15 cellular contexts compared by ENCODE assay signal in genomic region chr10:74255800-74256422, GRCh38.
DNase-seq lines count a peak whose midpoint lies in the region; ATAC-seq and TF ChIP-seq lines count a peak whose summit lies in the region.
"Had no signal": no experiment of that assay in that cellular context is flagged by ENCODE, and none has a peak within 500 bp of the region (broad histone marks: within the 10 kb centered on the region; RNA-seq: fewer than 3 reads in every experiment).

No MANE protein-coding gene starts in this region.

- H3K4me3 ChIP-seq in HAP-1 (no peak overlapping the region), epithelial cell of esophagus (ENCODE audit: low read length) (no peak overlapping the region)
- H3K4me3 ChIP-seq: spleen, tibial nerve had no signal

- peaks cover 11% of the 10 kb centered on the region for H3K36me3 Mint-ChIP-seq in stimulated activated effector memory CD8-positive, alpha-beta T cell treated with anti-CD3 and anti-CD28 coated beads, Interleukin-12 subunit alpha, Interleukin-12 subunit beta, amount 100 ng/mL, for 72 hours

- TF ChIP-seq CTCF in epithelial cell of esophagus (IDR thresholded peaks at IDR 0.05; ENCODE audit: insufficient read depth, low read depth, low read length, missing control alignments): no peak

- peak; percentile 57 to 89 for DNase-seq in HAP-1 (ENCODE audit: low spot score in 2 of 2)
- peak; percentile 28 for DNase-seq in NOMO-1 treated with dmso at 0.1 percent for 144 hours (lab: John Stamatoyannopoulos, UW; ENCODE audit: unreplicated experiment)
- DNase-seq in epithelial cell of esophagus (ENCODE audit: low read depth): peak; percentile 30
- DNase-seq in stimulated activated effector memory CD8-positive, alpha-beta T cell treated with anti-CD3 and anti-CD28 coated beads, Interleukin-12 subunit alpha, Interleukin-12 subunit beta, amount 100 ng/mL, for 72 hours (ENCODE audit: low spot score in 2 of 2): no peak
- DNase-seq in DMS79 (lab: John Stamatoyannopoulos, UW): no peak
- DNase-seq in posterior cingulate gyrus: no peak
- DNase-seq: aorta; effector CD4-positive, alpha-beta T cell; NCI-H1105; NCI-H510A treated with DMSO at 0.1 percent for 48 hours; nucleus accumbens; spleen had no signal

- intact Hi-C loops in posterior cingulate gyrus (cut with DNase I): no loop called here

- no peaks in the 10 kb centered on the region for H3K36me3 ChIP-seq in HAP-1 (replicated peaks)
- H3K36me3 ChIP-seq: spleen, tibial nerve had no signal

- in situ Hi-C loops in HAP-1 (cut with MboI; ENCODE audit: low sequenced_read_pairs): no loop called here

- no peak overlapping the region for H3K4me3 Mint-ChIP-seq in stimulated activated effector memory CD8-positive, alpha-beta T cell treated with anti-CD3 and anti-CD28 coated beads, Interleukin-12 subunit alpha, Interleukin-12 subunit beta, amount 100 ng/mL, for 72 hours

- no peaks in the 10 kb centered on the region for H3K4me1 Mint-ChIP-seq in stimulated activated effector memory CD8-positive, alpha-beta T cell treated with anti-CD3 and anti-CD28 coated beads, Interleukin-12 subunit alpha, Interleukin-12 subunit beta, amount 100 ng/mL, for 72 hours

- H3K27ac Mint-ChIP-seq in stimulated activated effector memory CD8-positive, alpha-beta T cell treated with anti-CD3 and anti-CD28 coated beads, Interleukin-12 subunit alpha, Interleukin-12 subunit beta, amount 100 ng/mL, for 72 hours: no peak overlapping the region

- H3K27me3 ChIP-seq in HAP-1 (ENCODE audit: low read depth): no peaks in the 10 kb centered on the region
- H3K27me3 ChIP-seq: spleen, tibial nerve had no signal

- no peaks in the 10 kb centered on the region for H3K9me3 ChIP-seq in HAP-1
- H3K9me3 ChIP-seq: spleen, tibial nerve had no signal

- peaks cover 20% of the 10 kb centered on the region for H3K4me1 ChIP-seq in HAP-1

- peak; percentile 37 for ATAC-seq in stimulated activated effector memory CD8-positive, alpha-beta T cell treated with anti-CD3 and anti-CD28 coated beads, Interleukin-12 subunit alpha, Interleukin-12 subunit beta, amount 100 ng/mL, for 72 hours
- ATAC-seq in HG03025 (IDR thresholded peaks at IDR 0.05; ENCODE audit: low FRiP score, unreplicated experiment): no peak
- ATAC-seq: Right ventricle myocardium inferior had no signal

- H3K9me3 Mint-ChIP-seq in stimulated activated effector memory CD8-positive, alpha-beta T cell treated with anti-CD3 and anti-CD28 coated beads, Interleukin-12 subunit alpha, Interleukin-12 subunit beta, amount 100 ng/mL, for 72 hours: no peaks in the 10 kb centered on the region

Comparison
In these comparisons a context has a peak if more than half of its experiments do, and no peak if none do; other contexts are left out.
1. DNase-seq: peak in HAP-1 (2 of 2), NOMO-1 treated with dmso at 0.1 percent for 144 hours (single experiment) and epithelial cell of esophagus (single experiment); none in stimulated activated effector memory CD8-positive, alpha-beta T cell treated with anti-CD3 and anti-CD28 coated beads, Interleukin-12 subunit alpha, Interleukin-12 subunit beta, amount 100 ng/mL, for 72 hours (0 of 2), DMS79 (single experiment) and posterior cingulate gyrus (0 of 10).